ENCODE assay signal across 1 cellular context in genomic region chr1:26122988-26123973, GRCh38.
TF ChIP-seq lines count a peak whose summit lies in the region.

No MANE protein-coding gene starts in this region.

TF ChIP-seq in K562, 482 proteins besides CTCF, POLR2A, EP300 and RAD21 (continued from another document and continues in another):
- no peak for TF ChIP-seq ZNF274 (IDR thresholded peaks at IDR 0.05; ENCODE audit: borderline replicate concordance, low read depth, low read length)
- peak; percentile 91 for TF ChIP-seq SMARCA4 (IDR thresholded peaks at IDR 0.05)
- peak; percentile 70; the same call in 1 of the 2 replicates for TF ChIP-seq ZNF583 (CRISPR knock-in tag; IDR thresholded peaks at IDR 0.05)
- TF ChIP-seq SMAD3 (CRISPR knock-in tag; conservative IDR thresholded peaks at IDR 0.05): 0 out of 2 replicates have a peak, but pooled peaks have one; percentile 43
- no peak for TF ChIP-seq FOXK2 (conservative IDR thresholded peaks at IDR 0.05 in 1 of 2, IDR thresholded peaks at IDR 0.05 in 1 of 2; ENCODE audit: low read depth in 2 of 2)
- TF ChIP-seq TOE1 (IDR thresholded peaks at IDR 0.05; ENCODE audit: borderline replicate concordance): peak; percentile 76
- no peak for TF ChIP-seq TOE1 (CRISPR knock-in tag; IDR thresholded peaks at IDR 0.05; ENCODE audit: borderline replicate concordance, low read depth)
- no peak for TF ChIP-seq SP1 (CRISPR knock-in tag; IDR thresholded peaks at IDR 0.05)
- no peak for TF ChIP-seq ELF2 (CRISPR knock-in tag; IDR thresholded peaks at IDR 0.05)
- no peak for TF ChIP-seq ZNF57 (CRISPR knock-in tag; IDR thresholded peaks at IDR 0.05)
- TF ChIP-seq REST (CRISPR knock-in tag; IDR thresholded peaks at IDR 0.05; ENCODE audit: low read depth): no peak
- no peak for TF ChIP-seq DDX20 (tag; IDR thresholded peaks at IDR 0.05; ENCODE audit: low read depth)
- no peak for TF ChIP-seq ETV6 (IDR thresholded peaks at IDR 0.05; ENCODE audit: borderline replicate concordance in 1 of 2, low read depth in 2 of 2, low read length in 1 of 2)
- no peak for TF ChIP-seq ETV6 (CRISPR knock-in tag; IDR thresholded peaks at IDR 0.05; ENCODE audit: borderline replicate concordance)
- peak; percentile 73 for TF ChIP-seq CTBP1 (IDR thresholded peaks at IDR 0.05; ENCODE audit: borderline replicate concordance)
- no peak; the same call in 1 of the 2 replicates for TF ChIP-seq FOXP1 (CRISPR knock-in tag; IDR thresholded peaks at IDR 0.05)
- TF ChIP-seq THAP12 (CRISPR knock-in tag; IDR thresholded peaks at IDR 0.05): no peak
- TF ChIP-seq CHD2 (IDR thresholded peaks at IDR 0.05; ENCODE audit: low read depth, low read length): no peak; the same call in 1 of the 2 replicates
- no peak for TF ChIP-seq FOXA3 (CRISPR knock-in tag; conservative IDR thresholded peaks at IDR 0.05 in 1 of 2, IDR thresholded peaks at IDR 0.05 in 1 of 2)
- no peak for TF ChIP-seq CBX2 (IDR thresholded peaks at IDR 0.05; ENCODE audit: insufficient read depth, low read length, poor library complexity, severe bottlenecking)
- TF ChIP-seq HOMEZ (CRISPR knock-in tag; IDR thresholded peaks at IDR 0.05): no peak
- TF ChIP-seq ZHX1 (conservative IDR thresholded peaks at IDR 0.05; ENCODE audit: low read length): no peak
- TF ChIP-seq CHCHD3 (CRISPR knock-in tag; IDR thresholded peaks at IDR 0.05): no peak
- no peak for TF ChIP-seq MLX (CRISPR knock-in tag; conservative IDR thresholded peaks at IDR 0.05)
- no peak for TF ChIP-seq HNRNPL (IDR thresholded peaks at IDR 0.05; ENCODE audit: low read depth, low read length)
- TF ChIP-seq DNMT1 (IDR thresholded peaks at IDR 0.05): no peak
- 0 out of 2 replicates have a peak, but pooled peaks have one; percentile 69 for TF ChIP-seq CREB3 (tag; conservative IDR thresholded peaks at IDR 0.05; ENCODE audit: low read depth)
- peak; percentile 66 for TF ChIP-seq TAF9B (IDR thresholded peaks at IDR 0.05; ENCODE audit: partially characterized antibody)
- TF ChIP-seq ETS2 (tag; IDR thresholded peaks at IDR 0.05; ENCODE audit: borderline replicate concordance, poor library complexity, severe bottlenecking): no peak
- no peak for TF ChIP-seq DIDO1 (tag; IDR thresholded peaks at IDR 0.05; ENCODE audit: low read depth)
- TF ChIP-seq BHLHE40 (IDR thresholded peaks at IDR 0.05; ENCODE audit: low read length): no peak
- TF ChIP-seq ZNF75A (CRISPR knock-in tag; IDR thresholded peaks at IDR 0.05): no peak
- TF ChIP-seq ZFX (CRISPR knock-in tag; IDR thresholded peaks at IDR 0.05): no peak; the same call in 1 of the 2 replicates
- no peak for TF ChIP-seq THRA (IDR thresholded peaks at IDR 0.05)
- no peak for TF ChIP-seq NR2F6 (CRISPR knock-in tag; IDR thresholded peaks at IDR 0.05)
- peak; percentile 95 for TF ChIP-seq HMBOX1 (IDR thresholded peaks at IDR 0.05)
- TF ChIP-seq ZEB2 (IDR thresholded peaks at IDR 0.05): peak; percentile 61; the same call in 1 of the 2 replicates
- no peak for TF ChIP-seq BRCA1 (IDR thresholded peaks at IDR 0.05)
- TF ChIP-seq BRCA1 (CRISPR knock-in tag; IDR thresholded peaks at IDR 0.05): no peak
- no peak for TF ChIP-seq ZNF224 (CRISPR knock-in tag; IDR thresholded peaks at IDR 0.05)
- no peak for TF ChIP-seq OTX1 (CRISPR knock-in tag; IDR thresholded peaks at IDR 0.05)
- TF ChIP-seq ZNF232 (CRISPR knock-in tag; IDR thresholded peaks at IDR 0.05): no peak
- TF ChIP-seq MAFF (IDR thresholded peaks at IDR 0.05; ENCODE audit: low read length): peak; percentile 35; the same call in 1 of the 2 replicates
- TF ChIP-seq ZNF280A (IDR thresholded peaks at IDR 0.05; ENCODE audit: low read depth, partially characterized antibody): no peak
- 0 out of 4 replicates have a peak, but pooled peaks of 1 of the 2 experiments have one; percentile 18 for TF ChIP-seq CSDE1 (IDR thresholded peaks at IDR 0.05)
- no peak for TF ChIP-seq MAZ (CRISPR knock-in tag; conservative IDR thresholded peaks at IDR 0.05 in 1 of 2, IDR thresholded peaks at IDR 0.05 in 1 of 2)
- no peak for TF ChIP-seq ZNF263 (CRISPR knock-in tag; IDR thresholded peaks at IDR 0.05; ENCODE audit: borderline replicate concordance)
- no peak for TF ChIP-seq UBTF (IDR thresholded peaks at IDR 0.05; ENCODE audit: borderline replicate concordance in 1 of 2, low read depth in 2 of 2, low read length in 2 of 2)
